8 cellular contexts compared by ENCODE assay signal in genomic region chr19:41928221-41928683, GRCh38. TPM values are rescaled to one million over a fixed set of nuclear protein-coding genes. Genes with fewer than 3 reads are reported as not detected.
DNase-seq lines count a peak whose midpoint lies in the region; ATAC-seq and TF ChIP-seq lines count a peak whose summit lies in the region.

ERFL (minus strand) TSS chr19:41928449; CDS start chr19:41912919, 15,530 bp downstream.

- H3K27me3 ChIP-seq in duodenal mucosa (ENCODE audit: control insufficient read depth in 1 of 2, insufficient read depth in 2 of 2, low read length in 2 of 2), result peaks cover 78 to 88% of the 10 kb centered on the region in 2 donors
- H3K27me3 ChIP-seq in neural progenitor cell, result peaks cover 98% of the 10 kb centered on the region

- POLR2A ChIA-PET in OCI-LY7 (lab: Charles Lee), result interaction anchor here (1.6 to 1.7 kb wide), 2 partner anchors 9 to 16 kb away, joined by 5 to 7 read pairs; no protein-coding TSS in a partner anchor

- ATAC-seq in HG03460 (IDR thresholded peaks at IDR 0.05; ENCODE audit: unreplicated experiment), result no peak

- peaks cover 2% of the 10 kb centered on the region for H3K9me3 Mint-ChIP-seq in neural progenitor cell

- TF ChIP-seq CTCF in OCI-LY7 (conservative IDR thresholded peaks at IDR 0.05; ENCODE audit: low read length) (peak; percentile 53), neural progenitor cell (IDR thresholded peaks at IDR 0.05) (no peak)

- intact Hi-C loops in OCI-LY7 (cut with micrococcal nuclease; ENCODE audit: unreplicated experiment), result loop anchor here (2.0 kb wide), 1 partner anchor 17 kb away; no protein-coding TSS in a partner anchor

- H3K4me1 ChIP-seq in OCI-LY7 (ENCODE audit: insufficient read depth, low read length, poor library complexity, severe bottlenecking), result peaks cover 63% of the 10 kb centered on the region
- peaks cover 9 to 10% of the 10 kb centered on the region in 2 donors for H3K4me1 ChIP-seq in duodenal mucosa (ENCODE audit: control insufficient read depth in 1 of 2, insufficient read depth in 2 of 2, low read length in 2 of 2)
- H3K4me1 ChIP-seq in neural progenitor cell, result peaks cover 5% of the 10 kb centered on the region

- H3K79me2 ChIP-seq in OCI-LY7 (ENCODE audit: insufficient read depth, low read depth, low read length) (no peaks in the 10 kb centered on the region), neural progenitor cell (ENCODE audit: low read depth) (no peaks in the 10 kb centered on the region)

- H4K20me1 ChIP-seq in OCI-LY7 (ENCODE audit: insufficient read depth, low read length) (no peaks in the 10 kb centered on the region), neural progenitor cell (ENCODE audit: low read depth) (peaks cover 41% of the 10 kb centered on the region)

- no peaks in the 10 kb centered on the region for H3K36me3 Mint-ChIP-seq in neural progenitor cell

- peaks cover 44% of the 10 kb centered on the region for H3K27me3 Mint-ChIP-seq in neural progenitor cell (ENCODE audit: insufficient read depth, low read depth)

- H3K4me3 Mint-ChIP-seq in neural progenitor cell, result peak within 1 kb of the TSS; percentile 80

- peak within 1 kb of the TSS; percentile 72 for H3K4me3 ChIP-seq in OCI-LY7 (ENCODE audit: low read depth, low read length, poor library complexity, severe bottlenecking)
- peak within 1 kb of the TSS; percentile 59 to 69 for H3K4me3 ChIP-seq in duodenal mucosa (ENCODE audit: low read depth in 1 of 2, low read length in 2 of 2)
- H3K4me3 ChIP-seq in neural progenitor cell, result peak within 1 kb of the TSS; percentile 61

- peak within 1 kb of the TSS; percentile 56 for H3K27ac ChIP-seq in OCI-LY7 (ENCODE audit: low read depth, low read length, poor library complexity, severe bottlenecking)
- no peak within 1 kb of the TSS for H3K27ac ChIP-seq in duodenal mucosa (ENCODE audit: low read depth, low read length)
- no peak within 1 kb of the TSS for H3K27ac ChIP-seq in neural progenitor cell

- no peak within 1 kb of the TSS for H3K27ac Mint-ChIP-seq in neural progenitor cell

- peak within 1 kb of the TSS; percentile 9; the same call in 1 of the 2 replicates for H2AFZ ChIP-seq in OCI-LY7 (ENCODE audit: low read length)
- H2AFZ ChIP-seq in neural progenitor cell (replicated peaks), result peak within 1 kb of the TSS; percentile 58

- H3K9ac ChIP-seq in duodenal mucosa (ENCODE audit: low read depth in 1 of 2, low read length in 2 of 2) (peak within 1 kb of the TSS in 1 of 2 donors; percentile 60), neural progenitor cell (no peak within 1 kb of the TSS)

- H3K4me2 ChIP-seq in OCI-LY7 (ENCODE audit: low read length) (peak within 1 kb of the TSS; percentile 98), neural progenitor cell (peak within 1 kb of the TSS; percentile 94)

- peaks cover 26% of the 10 kb centered on the region for H3F3A ChIP-seq in neural progenitor cell (ENCODE audit: low read depth)

- CTCF ChIA-PET in OCI-LY7 (lab: Charles Lee; ENCODE audit: unreplicated experiment), result no interaction called here

- peak; percentile 46 to 55 for DNase-seq in activated CD4-positive, alpha-beta T cell treated with anti-CD3 and anti-CD28 coated beads for 4 hours
- DNase-seq in activated CD4-positive, alpha-beta T cell treated with anti-CD3 and anti-CD28 coated beads for 1 hour, result no peak
- DNase-seq in OCI-LY7 (ENCODE audit: low spot score) (peak; percentile 63), neural progenitor cell (ENCODE audit: low spot score) (peak; percentile 52), NCI-H2081 treated with DMSO at 0.1 percent for 48 hours (lab: John Stamatoyannopoulos, UW) (no peak), amygdala (lab: John Stamatoyannopoulos, UW) (no peak)

- H3K4me1 Mint-ChIP-seq in neural progenitor cell, result peaks cover 7% of the 10 kb centered on the region

- no TSS peak for BruUV-seq in OCI-LY7 (replicated peaks; lab: Mats Ljungman, UMichigan)

- no peaks in the 10 kb centered on the region for H3K9me2 ChIP-seq in OCI-LY7 (ENCODE audit: insufficient read depth, low read length)

- H3K9me3 ChIP-seq in OCI-LY7 (ENCODE audit: low read length) (no peaks in the 10 kb centered on the region), duodenal mucosa (ENCODE audit: control insufficient read depth in 1 of 2, low read length in 2 of 2) (no peaks in the 10 kb centered on the region), neural progenitor cell (ENCODE audit: low read depth) (no peaks in the 10 kb centered on the region)

- H3K36me3 ChIP-seq in OCI-LY7 (ENCODE audit: insufficient read depth, low read length), result 0 out of 2 replicates have a peak, but pooled peaks cover 2% of the 10 kb centered on the region
- H3K36me3 ChIP-seq in duodenal mucosa (ENCODE audit: control insufficient read depth in 1 of 2, insufficient read depth in 2 of 2, low read length in 2 of 2), result no peaks in the 10 kb centered on the region
- H3K36me3 ChIP-seq in neural progenitor cell, result no peaks in the 10 kb centered on the region

RNA-seq across cellular contexts. Expression of gene ERFL, which starts in this region (rescaled TPM):
- 1.6 and 1.9 TPM in 2 replicates for total RNA-seq in OCI-LY7 (2014; rRNA removed; shearing (Covaris generic))
- total RNA-seq in OCI-LY7 (2022) (5.9 and 6.8 TPM in 2 replicates), neural progenitor cell (ENCODE audit: low replicate concordance) (0.22 and 0.65 TPM in 2 replicates)

Comparison
In these comparisons a context has a peak if more than half of its experiments do, and no peak if none do; other contexts are left out.
1. DNase-seq: peak in activated CD4-positive, alpha-beta T cell treated with anti-CD3 and anti-CD28 coated beads for 4 hours (2 of 2) and OCI-LY7 (single experiment); none in activated CD4-positive, alpha-beta T cell treated with anti-CD3 and anti-CD28 coated beads for 1 hour (single experiment), NCI-H2081 treated with DMSO at 0.1 percent for 48 hours (single experiment) and amygdala (0 of 56).
2. Peak in DNase-seq, H3K4me3 ChIP-seq and H3K4me2 ChIP-seq in neural progenitor cell; RNA of the gene not detected or under 1 TPM.
3. Peak in every context shown above with its lines, with median percentiles within 50 percentile points of each other: H3K4me3 ChIP-seq.